ENCODE assay signal across 8 cellular contexts in the genomic region with DNA sequence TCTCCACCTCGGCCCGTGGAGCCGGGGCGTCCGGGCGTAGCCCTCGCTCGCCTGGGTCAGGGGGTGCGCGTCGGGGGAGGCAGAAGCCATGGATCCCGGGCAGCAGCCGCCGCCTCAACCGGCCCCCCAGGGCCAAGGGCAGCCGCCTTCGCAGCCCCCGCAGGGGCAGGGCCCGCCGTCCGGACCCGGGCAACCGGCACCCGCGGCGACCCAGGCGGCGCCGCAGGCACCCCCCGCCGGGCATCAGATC. TPM values are rescaled to one million over a fixed set of nuclear protein-coding genes. Genes with fewer than 3 reads are reported as not detected.
DNase-seq lines count a peak whose midpoint lies in the region; ATAC-seq and TF ChIP-seq lines count a peak whose summit lies in the region.

No MANE protein-coding gene starts in this region.

- H3K9me3 Mint-ChIP-seq in HFFc6 = no peaks in the 10 kb centered on the region
- no peaks in the 10 kb centered on the region for H3K9me3 Mint-ChIP-seq in activated T-helper 17 cell treated with anti-CD3 and anti-CD28 coated beads, Interleukin-2, amount 50 U/mL, for 72 hours

- DNase-seq in D341Med (ENCODE audit: low spot score) (peak; percentile 64), HFFc6 (no peak), kidney epithelial cell (ENCODE audit: low read depth) (no peak), tibial artery (no peak), SKM-1 treated with dmso at 0.1 percent for 144 hours (lab: John Stamatoyannopoulos, UW; ENCODE audit: unreplicated experiment) (no peak), NCI-H146 (lab: John Stamatoyannopoulos, UW) (no peak), HPDE6-E6E7 (ENCODE audit: extremely low spot score) (no peak)

- no peak for ATAC-seq in activated T-helper 17 cell treated with anti-CD3 and anti-CD28 coated beads, Interleukin-2, amount 50 U/mL, for 72 hours (replicated peaks)

- H3K27ac ChIP-seq in tibial artery = peak overlapping the region; percentile 95 to 100

- intact Hi-C loops in tibial artery (cut with DNase I; ENCODE audit: low total_unique reads) = loop anchor here (10.0 kb wide), 1 partner anchor 64 kb away; no protein-coding TSS in a partner anchor

- H3K4me1 Mint-ChIP-seq in HFFc6 (ENCODE audit: low read depth) = peaks cover 41% of the 10 kb centered on the region
- peaks cover 5% of the 10 kb centered on the region for H3K4me1 Mint-ChIP-seq in activated T-helper 17 cell treated with anti-CD3 and anti-CD28 coated beads, Interleukin-2, amount 50 U/mL, for 72 hours

- peak overlapping the region; percentile 97 for H3K4me3 Mint-ChIP-seq in HFFc6
- H3K4me3 Mint-ChIP-seq in activated T-helper 17 cell treated with anti-CD3 and anti-CD28 coated beads, Interleukin-2, amount 50 U/mL, for 72 hours = peak overlapping the region; percentile 90

- peak overlapping the region; percentile 98 for H3K27ac Mint-ChIP-seq in HFFc6
- no peak overlapping the region for H3K27ac Mint-ChIP-seq in activated T-helper 17 cell treated with anti-CD3 and anti-CD28 coated beads, Interleukin-2, amount 50 U/mL, for 72 hours

- peaks cover 0 to 44% (median 19%) of the 10 kb centered on the region in 4 donors for H3K4me1 ChIP-seq in tibial artery

- no peaks in the 10 kb centered on the region for H3K27me3 Mint-ChIP-seq in HFFc6 (ENCODE audit: insufficient read depth)
- peaks cover 13% of the 10 kb centered on the region for H3K27me3 Mint-ChIP-seq in activated T-helper 17 cell treated with anti-CD3 and anti-CD28 coated beads, Interleukin-2, amount 50 U/mL, for 72 hours

- peaks cover 28% of the 10 kb centered on the region for H3K36me3 Mint-ChIP-seq in HFFc6 (ENCODE audit: low read depth)
- H3K36me3 Mint-ChIP-seq in activated T-helper 17 cell treated with anti-CD3 and anti-CD28 coated beads, Interleukin-2, amount 50 U/mL, for 72 hours (ENCODE audit: low read depth) = no peaks in the 10 kb centered on the region

- peak overlapping the region; percentile 95 for H3K4me3 ChIP-seq in kidney epithelial cell (ENCODE audit: low read depth, low read length)
- H3K4me3 ChIP-seq in tibial artery = peak overlapping the region; percentile 86 to 97

- TF ChIP-seq CTCF in HFFc6 (IDR thresholded peaks at IDR 0.05) = no peak
- no peak for TF ChIP-seq CTCF in kidney epithelial cell (IDR thresholded peaks at IDR 0.05; ENCODE audit: insufficient read depth, low read length, poor library complexity, severe bottlenecking)
- TF ChIP-seq CTCF in tibial artery (IDR thresholded peaks at IDR 0.05) = no peak

- H3K27me3 ChIP-seq in kidney epithelial cell (ENCODE audit: control insufficient read depth, insufficient read depth, low read length) (no peaks in the 10 kb centered on the region), tibial artery (no peaks in the 10 kb centered on the region)

- no peaks in the 10 kb centered on the region for H3K9me3 ChIP-seq in tibial artery

- H3K36me3 ChIP-seq in kidney epithelial cell (ENCODE audit: control insufficient read depth, insufficient read depth, low read length) (no peaks in the 10 kb centered on the region), tibial artery (peaks cover 0 to 4% (median 0%) of the 10 kb centered on the region in 3 donors)

RNA-seq across cellular contexts. Expression of gene YAP1, which starts 0.4 kb away (rescaled TPM):
- total RNA-seq in HFFc6 (2021; fragmentation: NEBNext Ultra II Directional; extraction: Animal tissue kit (Norgen Biotek cat#: 25700)) = 100 to 1,000 TPM; 120 to 159 (median 133) TPM
- total RNA-seq in activated T-helper 17 cell treated with anti-CD3 and anti-CD28 coated beads, Interleukin-2, amount 50 U/mL, for 72 hours = under 1 TPM; 0.30 to 0.98 TPM
- total RNA-seq in kidney epithelial cell = 94.4 and 120 TPM in 2 replicates

Comparison
In these comparisons a context has a peak if more than half of its experiments do, and no peak if none do; other contexts are left out.
1. RNA of gene YAP1, which starts 0.4 kb away (total RNA-seq): 120 to 159 TPM in HFFc6 and 94.4 to 120 TPM in kidney epithelial cell; 0.30 to 0.98 TPM in activated T-helper 17 cell treated with anti-CD3 and anti-CD28 coated beads, Interleukin-2, amount 50 U/mL, for 72 hours; every median in the first group is over 10 times any median in the second.